In the genomic region with DNA sequence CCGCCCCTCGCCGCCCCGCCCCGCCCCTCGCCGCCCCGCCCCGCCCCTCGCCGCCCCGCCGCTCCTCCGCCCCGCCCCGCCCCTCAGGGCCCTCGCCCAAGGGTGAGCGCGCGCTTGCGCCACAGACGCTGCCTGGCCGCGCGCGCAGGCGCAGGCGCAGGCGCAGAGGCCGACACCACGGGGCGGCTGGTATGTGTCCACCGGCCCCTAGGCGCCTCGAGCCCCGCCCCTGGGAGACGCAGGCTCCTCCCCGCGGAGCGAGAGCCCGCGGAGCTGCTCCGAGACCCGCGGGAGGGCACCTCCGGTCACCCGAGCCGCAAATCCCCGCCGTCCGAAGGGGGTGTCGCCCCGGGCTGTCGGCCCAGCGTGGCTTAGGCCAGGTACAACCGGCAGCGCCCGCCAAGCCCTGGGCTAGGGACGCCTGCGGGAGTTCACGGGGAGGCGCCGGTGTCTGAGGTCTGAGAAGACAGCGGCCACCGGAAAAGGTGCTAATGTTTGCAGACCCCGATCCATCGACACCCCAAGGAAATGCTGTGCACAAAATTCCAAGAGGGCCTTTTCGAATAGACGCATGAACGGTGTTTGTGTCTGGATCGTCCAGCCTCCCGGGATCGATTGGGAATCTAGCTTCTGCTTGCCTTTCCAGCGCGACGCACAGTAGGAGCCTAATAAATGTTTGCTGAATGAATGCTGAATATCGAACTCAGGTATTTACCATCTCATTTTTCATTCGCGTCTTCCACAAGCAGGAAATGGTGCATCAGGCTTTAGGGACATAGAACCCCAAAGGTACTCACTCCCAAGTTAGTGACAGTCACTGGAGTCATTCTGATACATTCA, we compare ENCODE assay signal across 8 cellular contexts. TPM values are rescaled to one million over a fixed set of nuclear protein-coding genes. Genes with fewer than 3 reads are reported as not detected.
DNase-seq lines count a peak whose midpoint lies in the region; ATAC-seq, FAIRE-seq and TF ChIP-seq lines count a peak whose summit lies in the region.

No MANE protein-coding gene starts in this region.

- no peaks in the 10 kb centered on the region for H3K9me3 Mint-ChIP-seq in activated CD4-positive, alpha-beta T cell treated with anti-CD3 and anti-CD28 coated beads, Interleukin-2, amount 10 ng/mL, durations not matched to agents 7 days and 5 days

- intact Hi-C loops in HepG2 (cut with micrococcal nuclease; ENCODE audit: unreplicated experiment), result no loop called here

- H2AFZ ChIP-seq in HepG2 (ENCODE audit: low read length), result no peak overlapping the region

- TF ChIP-seq RAD21 in HepG2 (CRISPR knock-in tag; IDR thresholded peaks at IDR 0.05), result no peak

- DNase-seq in AG20443 (ENCODE audit: low spot score), result peak; percentile 97
- DNase-seq in NCI-H524 (lab: John Stamatoyannopoulos, UW), result peak; percentile 82 to 93
- peak; percentile 87 for DNase-seq in activated CD4-positive, alpha-beta T cell treated with anti-CD3 and anti-CD28 coated beads, Interleukin-2, amount 10 ng/mL, durations not matched to agents 7 days and 5 days
- peak; percentile 64 for DNase-seq in dedifferentiated amniotic fluid mesenchymal stem cell (ENCODE audit: extremely low spot score)
- DNase-seq in HepG2 (ENCODE audit: low spot score), result peak; percentile 70
- DNase-seq in stimulated activated CD4-positive, alpha-beta T cell treated with anti-CD3 and anti-CD28 coated beads, Interleukin-2, amount 100 ng/mL, for 4 hours (ENCODE audit: low read depth), result peak; percentile 81

- in situ Hi-C loops in HepG2 (cut with HindIII; ENCODE audit: extremely low pct_ligation_motif_present, low pct_unique_long_range_greater_than_20kb), result no loop called here

- H3K4me1 Mint-ChIP-seq in activated CD4-positive, alpha-beta T cell treated with anti-CD3 and anti-CD28 coated beads, Interleukin-2, amount 10 ng/mL, durations not matched to agents 7 days and 5 days, result peaks cover 55% of the 10 kb centered on the region

- peak overlapping the region; percentile 92 for H3K4me3 Mint-ChIP-seq in activated CD4-positive, alpha-beta T cell treated with anti-CD3 and anti-CD28 coated beads, Interleukin-2, amount 10 ng/mL, durations not matched to agents 7 days and 5 days

- H3K36me3 Mint-ChIP-seq in activated CD4-positive, alpha-beta T cell treated with anti-CD3 and anti-CD28 coated beads, Interleukin-2, amount 10 ng/mL, durations not matched to agents 7 days and 5 days (ENCODE audit: low read depth), result peaks cover 8% of the 10 kb centered on the region

- no peaks in the 10 kb centered on the region; a peak in 1 of 5 replicates for H3K27me3 ChIP-seq in HepG2 (ENCODE audit: control insufficient read depth in 1 of 2, insufficient read depth in 2 of 2, low read length in 2 of 2)

- peaks cover 30% of the 10 kb centered on the region for H3K4me1 ChIP-seq in HepG2 (ENCODE audit: insufficient read depth, low read length)

- peak; percentile 44 for FAIRE-seq in HepG2 (lab: Jason Lieb, UNC)

- TF ChIP-seq CTCF in HepG2 (CRISPR knock-in tag; IDR thresholded peaks at IDR 0.05), result no peak

- CTCF ChIA-PET in activated CD4-positive, alpha-beta T cell treated with anti-CD3 and anti-CD28 coated beads, Interleukin-2, amount 10 ng/mL, durations not matched to agents 7 days and 5 days (lab: Charles Lee), result interaction anchor here (1.3 kb wide), 1 partner anchor 10 kb away, joined by 9 read pairs; no protein-coding TSS in a partner anchor
- CTCF ChIA-PET in HepG2 (lab: Yijun Ruan, JAX; ENCODE audit: low intra/inter-chr PET ratio, low total read pairs), result no interaction called here

- no CpG with 5 or more reads among the region's 79 CpGs for WGBS in HepG2 (ENCODE audit: low lambda C conversion rate)

- peak overlapping the region; percentile 60 to 70 (median 63); a peak in 5 of 6 replicates for H3K4me3 ChIP-seq in HepG2 (replicated peaks in 1 of 3; ENCODE audit: insufficient read depth in 1 of 3, low read depth in 2 of 3, low read length in 3 of 3)

- H3K27ac Mint-ChIP-seq in activated CD4-positive, alpha-beta T cell treated with anti-CD3 and anti-CD28 coated beads, Interleukin-2, amount 10 ng/mL, durations not matched to agents 7 days and 5 days, result peak overlapping the region; percentile 91

- peak overlapping the region; percentile 77 for H3K4me2 ChIP-seq in HepG2 (ENCODE audit: low read depth, low read length)

- H3K27me3 Mint-ChIP-seq in activated CD4-positive, alpha-beta T cell treated with anti-CD3 and anti-CD28 coated beads, Interleukin-2, amount 10 ng/mL, durations not matched to agents 7 days and 5 days, result no peaks in the 10 kb centered on the region

- H4K20me1 ChIP-seq in HepG2 (ENCODE audit: insufficient read depth, low read length), result no peaks in the 10 kb centered on the region

- ATAC-seq in GM19035 (IDR thresholded peaks at IDR 0.05; ENCODE audit: unreplicated experiment), result peak; percentile 89
- ATAC-seq in HG03354 (IDR thresholded peaks at IDR 0.05; ENCODE audit: poor library complexity, severe bottlenecking, unreplicated experiment), result peak; percentile 87
- ATAC-seq in HepG2, result peak; percentile 89

- H3K79me2 ChIP-seq in HepG2 (ENCODE audit: insufficient read depth, low read length), result peaks cover 9% of the 10 kb centered on the region

- TF ChIP-seq EP300 in HepG2 (IDR thresholded peaks at IDR 0.05; ENCODE audit: low read depth in 2 of 2, low read length in 2 of 2), result no peak
- TF ChIP-seq EP300 in HepG2 (CRISPR knock-in tag; IDR thresholded peaks at IDR 0.05; ENCODE audit: borderline replicate concordance), result no peak

- H3K27ac ChIP-seq in HepG2 (ENCODE audit: extremely low read length, insufficient read depth, low read length), result no peak overlapping the region

- H3K9me3 ChIP-seq in HepG2 (ENCODE audit: low read length), result no peaks in the 10 kb centered on the region

- TF ChIP-seq POLR2A in HepG2 (IDR thresholded peaks at IDR 0.05; ENCODE audit: insufficient read depth in 1 of 2, low read depth in 2 of 2, low read length in 2 of 2), result no peak; a peak in 1 of 4 replicates

- POLR2A ChIA-PET in activated CD4-positive, alpha-beta T cell treated with anti-CD3 and anti-CD28 coated beads, Interleukin-2, amount 10 ng/mL, durations not matched to agents 7 days and 5 days (lab: Charles Lee), result no interaction called here
- POLR2A ChIA-PET in HepG2 (lab: Yijun Ruan, JAX), result interaction anchor here (0.6 to 1.9 kb wide), 8 partner anchors 10 to 47 kb away, joined by 3 to 10 read pairs (median 4); a partner anchor contains a TSS

- no TSS peak for BruUV-seq in HepG2 (replicated peaks; lab: Mats Ljungman, UMichigan)

- H3K9ac ChIP-seq in HepG2 (ENCODE audit: insufficient read depth, low read depth, low read length), result peak overlapping the region; percentile 52; the same call in 1 of the 2 replicates

- no peaks in the 10 kb centered on the region; a peak in 1 of 5 replicates for H3K36me3 ChIP-seq in HepG2 (replicated peaks in 1 of 2; ENCODE audit: control insufficient read depth in 1 of 2, insufficient read depth in 2 of 2, low read length in 2 of 2)

RNA-seq across cellular contexts. Expression of a gene that starts 0.5 kb away (rescaled TPM):
- total RNA-seq in activated CD4-positive, alpha-beta T cell treated with anti-CD3 and anti-CD28 coated beads, Interleukin-2, amount 10 ng/mL, durations not matched to agents 7 days and 5 days, result 10 to 100 TPM; 22.5 to 23.8 TPM
- 23.7 and 25.5 TPM in 2 replicates for total RNA-seq in HepG2 (2016; rRNA removed; fragmentation: Illumina TruSeq; extraction: Trizol)
- 68.7 and 75.5 TPM in 2 replicates for total RNA-seq in HepG2 (2016; cell fraction: cytosol; rRNA removed; fragmentation: Illumina TruSeq; extraction: Trizol; ENCODE audit: low read depth)
- 21.1 and 24.5 TPM in 2 replicates for total RNA-seq in HepG2 (2016; cell fraction: insoluble cytoplasmic fraction; rRNA removed; fragmentation: Illumina TruSeq; extraction: Trizol)
- 70.2 and 79.6 TPM in 2 replicates for total RNA-seq in HepG2 (2016; cell fraction: membrane; rRNA removed; fragmentation: Illumina TruSeq; extraction: Trizol)
- 9.8 and 13.2 TPM in 2 replicates for total RNA-seq in HepG2 (2016; cell fraction: nucleus; rRNA removed; fragmentation: Illumina TruSeq; extraction: Trizol)
- 15.0 and 22.0 TPM in 2 replicates for polyA plus RNA-seq in HepG2 (2011; rRNA removed)
- polyA plus RNA-seq in HepG2 (2011; cell fraction: cytosol; rRNA removed), result 21.9 and 25.7 TPM in 2 replicates
- 11.2 and 14.5 TPM in 2 replicates for polyA plus RNA-seq in HepG2 (2011; cell fraction: nucleus; rRNA removed)
- polyA plus RNA-seq in HepG2 (2012), result 8.9 and 11.1 TPM in 2 replicates
- 68.9 and 82.0 TPM in 2 replicates for polyA plus RNA-seq in HepG2 (2016; cell fraction: cytosol; fragmentation: Illumina TruSeq; extraction: Trizol; ENCODE audit: low read depth)
- 20.1 and 20.6 TPM in 2 replicates for polyA plus RNA-seq in HepG2 (2016; cell fraction: insoluble cytoplasmic fraction; fragmentation: Illumina TruSeq; extraction: Trizol; ENCODE audit: low read depth)
- 55.1 and 67.3 TPM in 2 replicates for polyA plus RNA-seq in HepG2 (2016; cell fraction: membrane; fragmentation: Illumina TruSeq; extraction: Trizol; ENCODE audit: low read depth)
- 15.0 and 20.6 TPM in 2 replicates for polyA plus RNA-seq in HepG2 (2016; cell fraction: nucleus; fragmentation: Illumina TruSeq; extraction: Trizol; ENCODE audit: insufficient read depth, low read depth)
- polyA minus RNA-seq in HepG2 (2011; rRNA and poly(A)+ RNA removed; ENCODE audit: low replicate concordance), result 19.4 and 43.5 TPM in 2 replicates
- 6.7 and 9.8 TPM in 2 replicates for polyA minus RNA-seq in HepG2 (2011; cell fraction: cytosol; rRNA and poly(A)+ RNA removed)
- polyA minus RNA-seq in HepG2 (2011; cell fraction: nucleus; rRNA and poly(A)+ RNA removed), result 5.4 and 6.1 TPM in 2 replicates

RNA-seq across cellular contexts. Expression of a gene that starts 47.6 kb away (rescaled TPM):
- total RNA-seq in activated CD4-positive, alpha-beta T cell treated with anti-CD3 and anti-CD28 coated beads, Interleukin-2, amount 10 ng/mL, durations not matched to agents 7 days and 5 days, result not detected
- 357 and 435 TPM in 2 replicates for total RNA-seq in HepG2 (2016; rRNA removed; fragmentation: Illumina TruSeq; extraction: Trizol)
- total RNA-seq in HepG2 (2016; cell fraction: cytosol; rRNA removed; fragmentation: Illumina TruSeq; extraction: Trizol; ENCODE audit: low read depth), result 183 and 202 TPM in 2 replicates
- 332 and 447 TPM in 2 replicates for total RNA-seq in HepG2 (2016; cell fraction: insoluble cytoplasmic fraction; rRNA removed; fragmentation: Illumina TruSeq; extraction: Trizol)
- 386 and 448 TPM in 2 replicates for total RNA-seq in HepG2 (2016; cell fraction: membrane; rRNA removed; fragmentation: Illumina TruSeq; extraction: Trizol)
- total RNA-seq in HepG2 (2016; cell fraction: nucleus; rRNA removed; fragmentation: Illumina TruSeq; extraction: Trizol), result 159 and 193 TPM in 2 replicates
- 235 and 335 TPM in 2 replicates for polyA plus RNA-seq in HepG2 (2011; rRNA removed)
- polyA plus RNA-seq in HepG2 (2011; cell fraction: cytosol; rRNA removed), result 239 and 294 TPM in 2 replicates
- polyA plus RNA-seq in HepG2 (2011; cell fraction: nucleus; rRNA removed), result 263 and 279 TPM in 2 replicates
- 173 and 253 TPM in 2 replicates for polyA plus RNA-seq in HepG2 (2012)
- polyA plus RNA-seq in HepG2 (2016; cell fraction: cytosol; fragmentation: Illumina TruSeq; extraction: Trizol; ENCODE audit: low read depth), result 162 and 174 TPM in 2 replicates
- 322 and 341 TPM in 2 replicates for polyA plus RNA-seq in HepG2 (2016; cell fraction: insoluble cytoplasmic fraction; fragmentation: Illumina TruSeq; extraction: Trizol; ENCODE audit: low read depth)
- 301 and 303 TPM in 2 replicates for polyA plus RNA-seq in HepG2 (2016; cell fraction: membrane; fragmentation: Illumina TruSeq; extraction: Trizol; ENCODE audit: low read depth)
- 275 and 284 TPM in 2 replicates for polyA plus RNA-seq in HepG2 (2016; cell fraction: nucleus; fragmentation: Illumina TruSeq; extraction: Trizol; ENCODE audit: insufficient read depth, low read depth)
- polyA minus RNA-seq in HepG2 (2011; rRNA and poly(A)+ RNA removed; ENCODE audit: low replicate concordance), result 22.4 and 433 TPM in 2 replicates
- polyA minus RNA-seq in HepG2 (2011; cell fraction: cytosol; rRNA and poly(A)+ RNA removed), result 192 and 199 TPM in 2 replicates
- 54.5 and 60.7 TPM in 2 replicates for polyA minus RNA-seq in HepG2 (2011; cell fraction: nucleus; rRNA and poly(A)+ RNA removed)

Comparison
In these comparisons a context has a peak if more than half of its experiments do, and no peak if none do; other contexts are left out.
1. RNA of a gene that starts 47.6 kb away (total RNA-seq): 159 to 448 TPM in HepG2; not detected in activated CD4-positive, alpha-beta T cell treated with anti-CD3 and anti-CD28 coated beads, Interleukin-2, amount 10 ng/mL, durations not matched to agents 7 days and 5 days; every median in the first group is over 100 times any median in the second.
2. Peak in every context shown above with its lines, with median percentiles within 50 percentile points of each other: DNase-seq and ATAC-seq.